27 cellular contexts compared by ENCODE assay signal in genomic region chr5:135266301-135266630, GRCh38.
DNase-seq lines count a peak whose midpoint lies in the region; ATAC-seq, FAIRE-seq and TF ChIP-seq lines count a peak whose summit lies in the region.
"Had no signal": no experiment of that assay in that cellular context is flagged by ENCODE, and none has a peak within 500 bp of the region (broad histone marks: within the 10 kb centered on the region; RNA-seq: fewer than 3 reads in every experiment).

No MANE protein-coding gene starts in this region.

- no peak overlapping the region for H3K14ac ChIP-seq in neuronal stem cell (ENCODE audit: low read length)

- H3K9me3 ChIP-seq in esophagus squamous epithelium = no peaks in the 10 kb centered on the region
- H3K9me3 ChIP-seq in neuronal stem cell (replicated peaks in 1 of 2; ENCODE audit: control insufficient read depth in 2 of 2, insufficient read depth in 1 of 2, low read depth in 1 of 2, low read length in 2 of 2) = no peaks in the 10 kb centered on the region
- H3K9me3 ChIP-seq: BLaER1, gastroesophageal sphincter, upper lobe of right lung had no signal

- no peak overlapping the region for H2AK5ac ChIP-seq in neuronal stem cell (ENCODE audit: low read depth, low read length)

- H2BK5ac ChIP-seq in neuronal stem cell (ENCODE audit: low read length) = no peak overlapping the region

- H2BK15ac ChIP-seq in neuronal stem cell (ENCODE audit: low read length) = no peak overlapping the region

- H3K4me3 ChIP-seq in esophagus squamous epithelium (no peak overlapping the region), neuronal stem cell (ENCODE audit: low read length in 2 of 2) (no peak overlapping the region)
- H3K4me3 ChIP-seq: BLaER1, gastroesophageal sphincter, PC-9, upper lobe of right lung had no signal

- no peak overlapping the region for H4K91ac ChIP-seq in neuronal stem cell (ENCODE audit: low read depth, low read length, poor library complexity)

- no peak overlapping the region for H2BK12ac ChIP-seq in neuronal stem cell (ENCODE audit: low read length)

- intact Hi-C loops in esophagus squamous epithelium (cut with DNase I) = no loop called here

- peak overlapping the region; percentile 9 for H3K18ac ChIP-seq in neuronal stem cell (ENCODE audit: low read length)

- ATAC-seq in HG03469 (IDR thresholded peaks at IDR 0.05; ENCODE audit: unreplicated experiment) = no peak
- ATAC-seq: activated CD4-positive, alpha-beta T cell treated with anti-CD3 and anti-CD28 coated beads for 36 hours; esophagus mucosa; gastroesophageal sphincter; upper lobe of right lung had no signal

- H3K4me1 ChIP-seq in esophagus squamous epithelium (peaks cover 11 to 72% (median 27%) of the 10 kb centered on the region in 3 donors), neuronal stem cell (ENCODE audit: control insufficient read depth in 2 of 2, insufficient read depth in 1 of 2, low read depth in 1 of 2, low read length in 2 of 2) (peaks cover 0 to 2% of the 10 kb centered on the region in 2 donors)
- H3K4me1 ChIP-seq: upper lobe of right lung had no signal

- peak; percentile 44 for FAIRE-seq in D721Med (lab: Jason Lieb, UNC)
- FAIRE-seq: GM12892, GM19239 had no signal

- TF ChIP-seq CTCF in D721Med (IDR thresholded peaks at IDR 0.05; ENCODE audit: insufficient read depth, missing control alignments) = no peak
- TF ChIP-seq CTCF in esophagus squamous epithelium (IDR thresholded peaks at IDR 0.05) = no peak
- TF ChIP-seq CTCF in GM13977 (IDR thresholded peaks at IDR 0.05; ENCODE audit: extremely low read depth, insufficient read depth, missing control alignments) = no peak

- H3K27me3 ChIP-seq in esophagus squamous epithelium = no peaks in the 10 kb centered on the region
- peaks cover 0 to 38% (median 2%) of the 10 kb centered on the region in 3 experiments for H3K27me3 ChIP-seq in neuronal stem cell (ENCODE audit: control insufficient read depth in 3 of 3, insufficient read depth in 3 of 3, low read depth in 1 of 3, low read length in 3 of 3)
- H3K27me3 ChIP-seq: BLaER1, brain microvascular endothelial cell, gastroesophageal sphincter, upper lobe of right lung had no signal

- no peak overlapping the region for H2AFZ ChIP-seq in neuronal stem cell (ENCODE audit: low read length)
- H2AFZ ChIP-seq: PC-9 had no signal

- H3K27ac ChIP-seq in esophagus squamous epithelium (peak overlapping the region in 3 of 4 donors; percentile 59 to 83 (median 75)), neuronal stem cell (replicated peaks; ENCODE audit: low read length) (no peak overlapping the region)
- H3K27ac ChIP-seq: BLaER1, brain microvascular endothelial cell, PC-9, upper lobe of right lung had no signal

- H3K36me3 ChIP-seq in esophagus squamous epithelium (no peaks in the 10 kb centered on the region), neuronal stem cell (replicated peaks in 1 of 2; ENCODE audit: control insufficient read depth in 2 of 2, insufficient read depth in 2 of 2, low read length in 2 of 2) (no peaks in the 10 kb centered on the region)
- H3K36me3 ChIP-seq: BLaER1, brain microvascular endothelial cell, gastroesophageal sphincter, upper lobe of right lung had no signal

- H3K79me1 ChIP-seq in neuronal stem cell (ENCODE audit: low read depth, low read length) = no peaks in the 10 kb centered on the region

- no peak overlapping the region for H3K4me2 ChIP-seq in neuronal stem cell (ENCODE audit: insufficient read depth, low read length, poor library complexity, severe bottlenecking)
- H3K4me2 ChIP-seq: PC-9 had no signal

- H2BK120ac ChIP-seq in neuronal stem cell (ENCODE audit: low read depth, low read length) = no peak overlapping the region

- no peak for TF ChIP-seq POLR2A in esophagus squamous epithelium (IDR thresholded peaks at IDR 0.05)

- H3K4ac ChIP-seq in neuronal stem cell (ENCODE audit: low read length) = no peak overlapping the region

- DNase-seq in D721Med (ENCODE audit: insufficient read length, low spot score) (no peak), M059J (ENCODE audit: low read depth) (peak; percentile 56), esophagus squamous epithelium (lab: John Stamatoyannopoulos, UW) (no peak), neuronal stem cell (ENCODE audit: low spot score) (no peak), GM13977 (ENCODE audit: low spot score) (no peak), GM19240 (ENCODE audit: insufficient read length, low spot score) (no peak)
- no peak for DNase-seq in activated CD8-positive, alpha-beta memory T cell treated with anti-CD3 and anti-CD28 coated beads, Interleukin-2, amount 50 U/mL, for 48 hours
- DNase-seq: activated CD4-positive, alpha-beta T cell treated with anti-CD3 and anti-CD28 coated beads for 36 hours; activated CD8-positive, alpha-beta memory T cell treated with anti-CD3 and anti-CD28 coated beads for 24 hours; activated T-cell treated with anti-CD3 and anti-CD28 coated beads, Interleukin-2, amount 50 U/mL, for 24 hours; brain microvascular endothelial cell; effector CD4-positive, alpha-beta T cell; hypothalamus; KG1; NCI-H1436; NCI-H2107; NCI-H446; PC-9; SIG-M5; stimulated activated CD8-positive, alpha-beta memory T cell treated with anti-CD3 and anti-CD28 coated beads, Interleukin-4, amount 100 ng/mL, for 48 hours; upper lobe of right lung had no signal

- no peak overlapping the region for H3K23ac ChIP-seq in neuronal stem cell (ENCODE audit: low read depth, low read length, poor library complexity)

- 58 to 66% methylated on average over 6 of the region's 6 CpGs for WGBS in esophagus squamous epithelium, 2 donors
- no CpG with 5 or more reads among the region's 6 CpGs for WGBS in neuronal stem cell (ENCODE audit: extremely low coverage in 2 of 2, insufficient read length in 2 of 2, insufficient replicate concordance in 1 of 2), 2 donors

- H4K8ac ChIP-seq in neuronal stem cell (ENCODE audit: low read depth, low read length) = no peak overlapping the region

- no peak overlapping the region for H3K9ac ChIP-seq in neuronal stem cell (ENCODE audit: low read depth, low read length, poor library complexity)
- H3K9ac ChIP-seq: BLaER1 had no signal

- in situ Hi-C loops in GM13977 (cut with MboI; ENCODE audit: low pct_unique_long_range_greater_than_20kb, low sequenced_read_pairs, unreplicated experiment) = no loop called here
